1 cellular context compared by ENCODE assay signal in the genomic region with DNA sequence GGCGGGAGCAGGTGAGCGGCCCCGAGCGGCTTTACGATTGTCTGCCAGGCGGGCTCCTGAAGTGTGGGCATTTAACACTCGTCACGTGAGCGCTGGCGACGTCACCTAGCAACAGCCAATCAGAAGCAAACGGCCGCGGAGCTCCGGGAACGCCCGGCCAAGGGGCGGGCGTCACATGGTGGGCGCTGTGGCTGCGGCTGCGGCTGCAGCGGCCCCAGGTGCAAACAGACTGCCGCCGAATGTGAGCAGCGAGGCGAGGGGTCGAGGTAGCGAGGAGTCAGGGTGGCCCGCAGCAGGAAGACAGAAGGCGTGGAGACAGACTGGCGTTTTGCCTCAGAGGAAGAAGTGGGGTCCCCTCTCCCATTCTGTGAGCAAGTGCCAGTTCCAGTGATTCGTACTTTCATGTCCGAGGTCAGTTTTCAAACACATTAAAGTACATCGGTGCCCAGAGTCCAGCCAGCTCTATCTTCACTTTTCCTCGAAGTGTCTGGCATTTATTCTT.
TF ChIP-seq lines count a peak whose summit lies in the region.

TSS of gene DLX2 (minus strand) at position 43 of the 502 bp plus-strand sequence. CDS start 362 bp downstream, outside the sequence.

TF ChIP-seq in SK-N-SH treated with all-trans-retinoic acid at 6 μM for 48 hours, 23 proteins besides CTCF, POLR2A, EP300 and RAD21 (continued from another document):
- TF ChIP-seq, protein P1, sequence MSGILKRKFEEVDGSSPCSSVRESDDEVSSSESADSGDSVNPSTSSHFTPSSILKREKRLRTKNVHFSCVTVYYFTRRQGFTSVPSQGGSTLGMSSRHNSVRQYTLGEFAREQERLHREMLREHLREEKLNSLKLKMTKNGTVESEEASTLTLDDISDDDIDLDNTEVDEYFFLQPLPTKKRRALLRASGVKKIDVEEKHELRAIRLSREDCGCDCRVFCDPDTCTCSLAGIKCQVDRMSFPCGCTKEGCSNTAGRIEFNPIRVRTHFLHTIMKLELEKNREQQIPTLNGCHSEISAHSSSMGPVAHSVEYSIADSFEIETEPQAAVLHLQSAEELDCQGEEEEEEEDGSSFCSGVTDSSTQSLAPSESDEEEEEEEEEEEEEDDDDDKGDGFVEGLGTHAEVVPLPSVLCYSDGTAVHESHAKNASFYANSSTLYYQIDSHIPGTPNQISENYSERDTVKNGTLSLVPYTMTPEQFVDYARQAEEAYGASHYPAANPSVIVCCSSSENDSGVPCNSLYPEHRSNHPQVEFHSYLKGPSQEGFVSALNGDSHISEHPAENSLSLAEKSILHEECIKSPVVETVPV (CRISPR knock-in tag; IDR thresholded peaks at IDR 0.05), result no peak
- TF ChIP-seq GLIS3 (CRISPR knock-in tag; IDR thresholded peaks at IDR 0.05), result no peak
TF ChIP-seq in SK-N-SH treated with all-trans-retinoic acid at 6 μM for 48 hours: peak in this region for 0.
